Comparison of ENCODE assay signal across 9 cellular contexts in genomic region chr12:77152623-77153193, GRCh38.
DNase-seq lines count a peak whose midpoint lies in the region; ATAC-seq and TF ChIP-seq lines count a peak whose summit lies in the region.
"Had no signal": no experiment of that assay in that cellular context is flagged by ENCODE, and none has a peak within 500 bp of the region (broad histone marks: within the 10 kb centered on the region; RNA-seq: fewer than 3 reads in every experiment).

No MANE protein-coding gene starts in this region.

- no peak for TF ChIP-seq POLR2A in stomach (IDR thresholded peaks at IDR 0.05)

- no peak overlapping the region for H3K27ac ChIP-seq in stomach

- TF ChIP-seq EP300 in stomach (IDR thresholded peaks at IDR 0.05) = no peak

- no peak for ATAC-seq in HG02870 (IDR thresholded peaks at IDR 0.05; ENCODE audit: unreplicated experiment)

- DNase-seq in ACHN (peak; percentile 52), H4 (ENCODE audit: low spot score) (peak; percentile 24), amniotic stem cell (lab: John Stamatoyannopoulos, UW) (peak; percentile 21), kidney tubule cell (ENCODE audit: low spot score) (peak; percentile 30), CD1c-positive myeloid dendritic cell (ENCODE audit: extremely low spot score) (no peak), stomach (no peak)
- no peak for DNase-seq in activated effector memory CD4-positive, alpha-beta T cell treated with anti-CD3 and anti-CD28 coated beads, Interleukin-2, amount 50 U/mL, for 16 hours
- DNase-seq: T-helper 2 cell had no signal

- peak in 3 of 7 experiments; percentile 12 to 42 (median 29) for TF ChIP-seq CTCF in stomach (IDR thresholded peaks at IDR 0.05)

- no peaks in the 10 kb centered on the region for H3K4me1 ChIP-seq in stomach

- H3K36me3 ChIP-seq in stomach = no peaks in the 10 kb centered on the region

- 4 to 6% (median 5%) methylated on average over 2 of the region's 2 CpGs for WGBS in stomach, 5 donors

- intact Hi-C loops in stomach (cut with DNase I; ENCODE audit: low total_unique reads) = loop anchor here (10.0 kb wide), 1 partner anchor 532 kb away; no protein-coding TSS in a partner anchor

- no peaks in the 10 kb centered on the region for H3K27me3 ChIP-seq in stomach

- peaks cover 0 to 6% (median 0%) of the 10 kb centered on the region in 4 donors for H3K9me3 ChIP-seq in stomach

- in situ Hi-C loops in ACHN (cut with HindIII; ENCODE audit: low pct_ligation_motif_present, low pct_unique_long_range_greater_than_20kb, low sequenced_read_pairs) = no loop called here

- no peak overlapping the region for H3K4me3 ChIP-seq in stomach

Comparison
In these comparisons a context has a peak if more than half of its experiments do, and no peak if none do; other contexts are left out.
1. DNase-seq: peak in ACHN (single experiment), H4 (single experiment), amniotic stem cell (single experiment) and kidney tubule cell (single experiment); none in activated effector memory CD4-positive, alpha-beta T cell treated with anti-CD3 and anti-CD28 coated beads, Interleukin-2, amount 50 U/mL, for 16 hours (single experiment), CD1c-positive myeloid dendritic cell (single experiment) and stomach (single experiment).